Comparison of ENCODE assay signal across 26 cellular contexts in the genomic region with DNA sequence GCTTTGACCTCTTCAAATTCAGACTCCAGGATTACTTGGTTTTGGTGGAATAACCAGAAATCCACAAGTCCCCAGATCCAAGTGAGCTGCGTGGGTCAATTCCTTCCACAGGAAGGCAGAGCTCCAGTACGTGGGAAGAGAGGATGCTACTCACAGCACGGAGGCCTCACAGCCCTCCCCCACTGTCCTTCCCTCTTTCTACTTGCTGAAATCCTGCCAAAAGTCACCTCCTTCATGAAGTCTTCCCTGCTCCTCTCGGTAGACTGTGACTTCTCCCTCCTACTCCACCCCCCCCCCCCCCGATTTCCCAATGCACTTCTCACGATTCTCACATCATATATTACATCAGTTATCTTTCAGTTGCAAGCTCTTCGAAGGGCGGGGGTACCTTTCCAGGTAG. TPM values are rescaled to one million over a fixed set of nuclear protein-coding genes. Genes with fewer than 3 reads are reported as not detected.
DNase-seq lines count a peak whose midpoint lies in the region; ATAC-seq and TF ChIP-seq lines count a peak whose summit lies in the region.
"Had no signal": no experiment of that assay in that cellular context is flagged by ENCODE, and none has a peak within 500 bp of the region (broad histone marks: within the 10 kb centered on the region; RNA-seq: fewer than 3 reads in every experiment).

No MANE protein-coding gene starts in this region.

- H3K9me2 ChIP-seq in Karpas-422 (replicated peaks; ENCODE audit: insufficient read depth, low read length) = no peaks in the 10 kb centered on the region

- H3K9me3 ChIP-seq in Karpas-422 (ENCODE audit: low read length) (no peaks in the 10 kb centered on the region), WERI-Rb-1 (ENCODE audit: severe bottlenecking) (no peaks in the 10 kb centered on the region), vagina (no peaks in the 10 kb centered on the region)
- H3K9me3 ChIP-seq: BLaER1, HAP-1 had no signal

- POLR2A ChIA-PET in naive thymus-derived CD8-positive, alpha-beta T cell (lab: Charles Lee) = interaction anchor here (1.0 to 7.8 kb wide), 4 partner anchors 10 to 90 kb away, joined by 3 to 106 read pairs (median 4); a partner anchor contains a TSS

- intact Hi-C loops in vagina (cut with DNase I) = no loop called here

- no peak overlapping the region for H3K9ac ChIP-seq in Karpas-422 (ENCODE audit: low read length)
- H3K9ac ChIP-seq: BLaER1 had no signal

- TF ChIP-seq CTCF in WERI-Rb-1 (IDR thresholded peaks at IDR 0.05; ENCODE audit: low read depth, low read length) (no peak), vagina (IDR thresholded peaks at IDR 0.05) (no peak)

- H3K36me3 ChIP-seq in Karpas-422 (ENCODE audit: insufficient read depth, low read length) (peaks cover 21% of the 10 kb centered on the region; the same call in 1 of the 2 replicates), WERI-Rb-1 (peaks cover 44% of the 10 kb centered on the region), vagina (peaks cover 0 to 31% of the 10 kb centered on the region in 2 donors)

- ATAC-seq in naive thymus-derived CD8-positive, alpha-beta T cell = no peak
- no peak for ATAC-seq in HG02981 (IDR thresholded peaks at IDR 0.05; ENCODE audit: unreplicated experiment)
- ATAC-seq: activated T-cell treated with anti-CD3 and anti-CD28 coated beads, Interleukin-2, amount 50 U/mL, for 4 hours; left colon; T-cell had no signal

- H3K4me3 ChIP-seq in Karpas-422 (ENCODE audit: low read length) (no peak overlapping the region), WERI-Rb-1 (ENCODE audit: low read depth, low read length) (no peak overlapping the region), vagina (no peak overlapping the region)
- H3K4me3 ChIP-seq: BLaER1, HAP-1, PC-9 had no signal

- H3K27me3 ChIP-seq in Karpas-422 (ENCODE audit: low read length) (no peaks in the 10 kb centered on the region), WERI-Rb-1 (ENCODE audit: insufficient read depth, low read depth, severe bottlenecking) (no peaks in the 10 kb centered on the region), vagina (no peaks in the 10 kb centered on the region)
- H3K27me3 ChIP-seq: BLaER1 had no signal

- no peak overlapping the region for H2AFZ ChIP-seq in Karpas-422 (ENCODE audit: low read length)
- H2AFZ ChIP-seq: PC-9 had no signal

- H3K36me3 Mint-ChIP-seq in naive thymus-derived CD8-positive, alpha-beta T cell = peaks cover 0 to 45% (median 22%) of the 10 kb centered on the region in 3 donors

- peaks cover 33 to 96% (median 92%) of the 10 kb centered on the region in 4 donors for H3K4me1 Mint-ChIP-seq in naive thymus-derived CD8-positive, alpha-beta T cell

- peak overlapping the region in 6 of 10 donors; percentile 15 to 97 (median 72) for H3K27ac Mint-ChIP-seq in naive thymus-derived CD8-positive, alpha-beta T cell

- H3K4me3 Mint-ChIP-seq in naive thymus-derived CD8-positive, alpha-beta T cell = no peak overlapping the region
- H3K4me3 Mint-ChIP-seq: activated T-cell treated with anti-CD3 and anti-CD28 coated beads, Interleukin-2, amount 50 U/mL, for 4 hours; T-cell had no signal

- H3K4me2 ChIP-seq in Karpas-422 (ENCODE audit: low read depth, low read length, poor library complexity, severe bottlenecking) = peak overlapping the region; percentile 20
- H3K4me2 ChIP-seq: BLaER1, PC-9 had no signal

- no peaks in the 10 kb centered on the region for H4K20me1 ChIP-seq in Karpas-422 (ENCODE audit: insufficient read depth, low read depth, low read length)

- no peak overlapping the region for H3K27ac ChIP-seq in Karpas-422 (ENCODE audit: low read length)
- peak overlapping the region; percentile 91 for H3K27ac ChIP-seq in WERI-Rb-1
- no peak overlapping the region for H3K27ac ChIP-seq in vagina
- H3K27ac ChIP-seq: BLaER1, PC-9 had no signal

- peak; percentile 71 for DNase-seq in CD1c-positive myeloid dendritic cell (ENCODE audit: extremely low spot score)
- DNase-seq in Karpas-422 = no peak
- no peak for DNase-seq in WERI-Rb-1
- DNase-seq in naive thymus-derived CD8-positive, alpha-beta T cell = no peak
- DNase-seq in NCI-H146 (lab: John Stamatoyannopoulos, UW) = no peak
- DNase-seq in vagina (ENCODE audit: extremely low spot score in 2 of 2) = no peak
- no peak for DNase-seq in NCI-H226
- DNase-seq: ACHN; activated CD4-positive, alpha-beta T cell treated with anti-CD3 and anti-CD28 coated beads for 4 hours; activated naive CD4-positive, alpha-beta T cell treated with anti-CD3 and anti-CD28 coated beads, Interleukin-2, amount 50 U/mL, for 16 hours; activated T-cell treated with anti-CD3 and anti-CD28 coated beads, Interleukin-2, amount 50 U/mL, for 4 hours; caudate nucleus; EL; left colon; NCI-H1048; NCI-H2029 treated with DMSO at 0.1 percent for 48 hours; NCI-H345; PC-9; SHP77 treated with DMSO at 0.1 percent for 48 hours; small intestine; stimulated activated CD4-positive, alpha-beta T cell treated with anti-CD3 and anti-CD28 coated beads, Interleukin-2, amount 100 ng/mL, for 24 hours; substantia nigra; T-cell had no signal

- TF ChIP-seq POLR2A in vagina (IDR thresholded peaks at IDR 0.05) = no peak

- no peaks in the 10 kb centered on the region for H3K27me3 Mint-ChIP-seq in naive thymus-derived CD8-positive, alpha-beta T cell
- H3K27me3 Mint-ChIP-seq: T-cell had no signal

- H3K79me2 ChIP-seq in Karpas-422 (ENCODE audit: low read length) = peaks cover 74% of the 10 kb centered on the region

- H3K4me1 ChIP-seq in Karpas-422 (ENCODE audit: low read length) (peaks cover 88% of the 10 kb centered on the region), vagina (peaks cover 58% of the 10 kb centered on the region)
- H3K4me1 ChIP-seq: HAP-1 had no signal

- H3K9me3 Mint-ChIP-seq in naive thymus-derived CD8-positive, alpha-beta T cell = no peaks in the 10 kb centered on the region
- H3K9me3 Mint-ChIP-seq: activated T-cell treated with anti-CD3 and anti-CD28 coated beads, Interleukin-2, amount 50 U/mL, for 4 hours; T-cell had no signal

RNA-seq across cellular contexts. Expression of a gene that starts 12.3 kb away (rescaled TPM):
- 28.2 and 33.5 TPM in 2 replicates for total RNA-seq in Karpas-422 (2014; rRNA removed; shearing (Covaris generic); ENCODE audit: low replicate concordance)
- total RNA-seq in naive thymus-derived CD8-positive, alpha-beta T cell = 10 to 100 TPM; 60.4 to 61.7 TPM
- 1 to 10 TPM; 4.6 to 6.7 (median 5.1) TPM for polyA plus RNA-seq in naive thymus-derived CD8-positive, alpha-beta T cell
- 48.9 TPM for total RNA-seq in vagina

RNA-seq across cellular contexts. Expression of a gene that starts 48.9 kb away (rescaled TPM):
- total RNA-seq in Karpas-422 (2014; rRNA removed; shearing (Covaris generic); ENCODE audit: low replicate concordance) = 3.2 and 6.3 TPM in 2 replicates
- total RNA-seq in naive thymus-derived CD8-positive, alpha-beta T cell = under 1 TPM; 0.26 to 0.30 TPM
- not detected for polyA plus RNA-seq in naive thymus-derived CD8-positive, alpha-beta T cell
- 18.2 TPM for total RNA-seq in vagina

RNA-seq across cellular contexts. Expression of a gene that starts 50.6 kb away (rescaled TPM):
- total RNA-seq in Karpas-422 (2014; rRNA removed; shearing (Covaris generic); ENCODE audit: low replicate concordance) = 38.2 and 47.0 TPM in 2 replicates
- 100 to 1,000 TPM; 101 to 112 TPM for total RNA-seq in naive thymus-derived CD8-positive, alpha-beta T cell
- polyA plus RNA-seq in naive thymus-derived CD8-positive, alpha-beta T cell = 10 to 100 TPM; 13.4 to 34.3 (median 24.5) TPM
- 52.8 TPM for total RNA-seq in vagina
